29 cellular contexts compared by ENCODE assay signal in the genomic region with DNA sequence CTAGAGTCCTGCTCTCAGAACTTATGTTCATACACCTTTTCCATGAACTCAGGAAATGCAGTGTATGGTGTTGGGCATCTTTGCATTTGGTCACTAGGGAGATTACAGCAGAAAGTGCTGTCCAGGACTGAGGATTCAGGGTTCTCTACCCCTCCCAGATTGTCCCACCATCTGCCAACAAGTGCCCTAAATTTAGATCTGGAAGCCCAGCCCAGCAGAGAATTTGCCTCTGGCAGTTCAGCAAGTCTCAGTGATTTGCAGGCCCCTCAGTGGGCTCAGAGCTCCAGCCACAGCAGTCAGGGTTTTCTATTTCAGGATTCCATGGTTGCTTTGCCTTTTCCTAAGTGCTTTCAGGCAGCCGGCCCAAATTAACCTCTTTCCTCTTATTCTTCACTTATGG. TPM values are rescaled to one million over a fixed set of nuclear protein-coding genes. Genes with fewer than 3 reads are reported as not detected.
DNase-seq lines count a peak whose midpoint lies in the region; ATAC-seq and TF ChIP-seq lines count a peak whose summit lies in the region.
"Had no signal": no experiment of that assay in that cellular context is flagged by ENCODE, and none has a peak within 500 bp of the region (broad histone marks: within the 10 kb centered on the region; RNA-seq: fewer than 3 reads in every experiment).

No MANE protein-coding gene starts in this region.

- peak; percentile 62 for DNase-seq in DMS 273 (lab: John Stamatoyannopoulos, UW; ENCODE audit: unreplicated experiment)
- DNase-seq in WTC11 (ENCODE audit: low spot score): no peak
- DNase-seq in Right ventricle myocardium superior: no peak
- no peak for DNase-seq in naive B cell
- DNase-seq in colonic mucosa: no peak
- no peak for DNase-seq in sigmoid colon
- no peak for DNase-seq in nephron progenitor cell
- DNase-seq: BE2C, EL, erythroblast, hippocampal formation, immature natural killer cell, left lung, MM.1S, NCI-H1436 treated with DMSO at 0.1 percent for 48 hours, NCI-H2107, NCI-H446 treated with DMSO at 0.1 percent for 48 hours, T-helper 9 cell had no signal

- H3K9me3 Mint-ChIP-seq in WTC11 (peaks cover 16% of the 10 kb centered on the region), naive B cell (peaks cover 0 to 5% (median 0%) of the 10 kb centered on the region in 7 donors), nephron progenitor cell (peaks cover 10% of the 10 kb centered on the region)
- H3K9me3 Mint-ChIP-seq: immature natural killer cell; mesothelial cell of epicardium; natural killer cell treated with Interleukin-12 subunit alpha and Interleukin-12 subunit beta and Interleukin-15 and Interleukin-18, amount 100 ng/mL, for 72 hours had no signal

- peaks cover 35% of the 10 kb centered on the region for H3K36me3 Mint-ChIP-seq in WTC11
- H3K36me3 Mint-ChIP-seq in naive B cell: peaks cover 7 to 15% of the 10 kb centered on the region in 2 donors
- peaks cover 44% of the 10 kb centered on the region for H3K36me3 Mint-ChIP-seq in nephron progenitor cell (ENCODE audit: low read depth)

- TF ChIP-seq POLR2A in sigmoid colon (IDR thresholded peaks at IDR 0.05): no peak

- H3K36me3 ChIP-seq in colonic mucosa: no peaks in the 10 kb centered on the region
- H3K36me3 ChIP-seq in sigmoid colon: peaks cover 0 to 33% (median 19%) of the 10 kb centered on the region in 4 donors
- H3K36me3 ChIP-seq: prostate gland had no signal

- H3K4me1 ChIP-seq in colonic mucosa (no peaks in the 10 kb centered on the region), sigmoid colon (peaks cover 0 to 18% (median 5%) of the 10 kb centered on the region in 4 donors)
- H3K4me1 ChIP-seq: BE2C, left lung, prostate gland had no signal

- TF ChIP-seq CTCF in WTC11 (IDR thresholded peaks at IDR 0.05) (no peak), colonic mucosa (IDR thresholded peaks at IDR 0.05) (no peak), sigmoid colon (IDR thresholded peaks at IDR 0.05) (no peak), nephron progenitor cell (IDR thresholded peaks at IDR 0.05) (no peak)

- 79 to 90% methylated on average over 1 of the region's 1 CpG for WGBS in sigmoid colon, 2 donors

- H3K4me1 Mint-ChIP-seq in WTC11 (peaks cover 59% of the 10 kb centered on the region), naive B cell (peaks cover 46 to 69% (median 59%) of the 10 kb centered on the region in 3 donors), nephron progenitor cell (peaks cover 16% of the 10 kb centered on the region)
- H3K4me1 Mint-ChIP-seq: immature natural killer cell, mesothelial cell of epicardium had no signal

- H3K27ac Mint-ChIP-seq in WTC11 (peak overlapping the region; percentile 91; the same call in 1 of the 2 replicates), naive B cell (peak overlapping the region in 5 of 6 donors; percentile 43 to 94 (median 84)), nephron progenitor cell (no peak overlapping the region)
- H3K27ac Mint-ChIP-seq: activated naive CD4-positive, alpha-beta T cell treated with anti-CD3 and anti-CD28 coated beads, Interleukin-2, amount 50 U/mL, for 72 hours; mesothelial cell of epicardium had no signal

- H3K4me3 Mint-ChIP-seq in WTC11 (no peak overlapping the region), naive B cell (peak overlapping the region in 3 of 8 donors; percentile 15 to 78 (median 47)), nephron progenitor cell (no peak overlapping the region)
- H3K4me3 Mint-ChIP-seq: immature natural killer cell; mesothelial cell of epicardium; natural killer cell treated with Interleukin-12 subunit alpha and Interleukin-12 subunit beta and Interleukin-15 and Interleukin-18, amount 100 ng/mL, for 72 hours had no signal

- POLR2A ChIA-PET in WTC11 (lab: Charles Lee): no interaction called here

- H3K27me3 Mint-ChIP-seq in WTC11 (ENCODE audit: low read depth): no peaks in the 10 kb centered on the region
- H3K27me3 Mint-ChIP-seq in naive B cell: no peaks in the 10 kb centered on the region
- peaks cover 3% of the 10 kb centered on the region for H3K27me3 Mint-ChIP-seq in nephron progenitor cell (ENCODE audit: low read depth, poor library complexity)
- H3K27me3 Mint-ChIP-seq: natural killer cell treated with Interleukin-12 subunit alpha and Interleukin-12 subunit beta and Interleukin-15 and Interleukin-18, amount 100 ng/mL, for 72 hours had no signal

- intact Hi-C loops in Right ventricle myocardium superior (cut with DNase I) (no loop called here), colonic mucosa (cut with DNase I) (no loop called here), sigmoid colon (cut with DNase I) (no loop called here)

- CTCF ChIA-PET in WTC11 (lab: Charles Lee): no interaction called here

- no peak for ATAC-seq in WTC11
- peak; percentile 70 for ATAC-seq in Right ventricle myocardium superior (ENCODE audit: poor library complexity)
- ATAC-seq in naive B cell (ENCODE audit: low read depth in 2 of 2): no peak
- no peak for ATAC-seq in GM21390 (IDR thresholded peaks at IDR 0.05; ENCODE audit: unreplicated experiment)
- ATAC-seq: activated naive CD4-positive, alpha-beta T cell treated with anti-CD3 and anti-CD28 coated beads, Interleukin-2, amount 50 U/mL, for 72 hours; K562; left lung; natural killer cell treated with Interleukin-12 subunit alpha and Interleukin-12 subunit beta and Interleukin-15 and Interleukin-18, amount 100 ng/mL, for 72 hours had no signal

- H3K27ac ChIP-seq in colonic mucosa: no peak overlapping the region
- H3K27ac ChIP-seq in sigmoid colon: peak overlapping the region in 1 of 4 donors; percentile 8
- H3K27ac ChIP-seq: left lung, prostate gland had no signal

- no peak for TF ChIP-seq EP300 in sigmoid colon (IDR thresholded peaks at IDR 0.05)

- H3K4me3 ChIP-seq in colonic mucosa (no peak overlapping the region), sigmoid colon (no peak overlapping the region)
- H3K4me3 ChIP-seq: K562, left lung, prostate gland had no signal

- no peak overlapping the region for H3K9ac ChIP-seq in colonic mucosa (ENCODE audit: low read depth in 2 of 2, low read length in 2 of 2)

- H3K9me3 ChIP-seq in colonic mucosa (no peaks in the 10 kb centered on the region), sigmoid colon (no peaks in the 10 kb centered on the region)
- H3K9me3 ChIP-seq: BE2C, prostate gland had no signal

- no peaks in the 10 kb centered on the region for H3K27me3 ChIP-seq in colonic mucosa
- H3K27me3 ChIP-seq in sigmoid colon: no peaks in the 10 kb centered on the region
- H3K27me3 ChIP-seq: BE2C, left lung had no signal

TF ChIP-seq in WTC11, 78 proteins besides CTCF, POLR2A, EP300 and RAD21 (continues in another document):
- TF ChIP-seq HMGA2 (CRISPR knock-in tag; IDR thresholded peaks at IDR 0.05): no peak
- TF ChIP-seq IRF2 (CRISPR knock-in tag; IDR thresholded peaks at IDR 0.05; ENCODE audit: borderline replicate concordance, low read depth): no peak
- no peak for TF ChIP-seq MYBL2 (CRISPR knock-in tag; IDR thresholded peaks at IDR 0.05)
- no peak for TF ChIP-seq ZNF219 (CRISPR knock-in tag; IDR thresholded peaks at IDR 0.05; ENCODE audit: borderline replicate concordance)
- no peak for TF ChIP-seq SOX15 (CRISPR knock-in tag; IDR thresholded peaks at IDR 0.05)
- TF ChIP-seq ELF4 (CRISPR knock-in tag; IDR thresholded peaks at IDR 0.05; ENCODE audit: low read depth): no peak
- TF ChIP-seq, protein P1, sequence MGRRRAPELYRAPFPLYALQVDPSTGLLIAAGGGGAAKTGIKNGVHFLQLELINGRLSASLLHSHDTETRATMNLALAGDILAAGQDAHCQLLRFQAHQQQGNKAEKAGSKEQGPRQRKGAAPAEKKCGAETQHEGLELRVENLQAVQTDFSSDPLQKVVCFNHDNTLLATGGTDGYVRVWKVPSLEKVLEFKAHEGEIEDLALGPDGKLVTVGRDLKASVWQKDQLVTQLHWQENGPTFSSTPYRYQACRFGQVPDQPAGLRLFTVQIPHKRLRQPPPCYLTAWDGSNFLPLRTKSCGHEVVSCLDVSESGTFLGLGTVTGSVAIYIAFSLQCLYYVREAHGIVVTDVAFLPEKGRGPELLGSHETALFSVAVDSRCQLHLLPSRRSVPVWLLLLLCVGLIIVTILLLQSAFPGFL (CRISPR knock-in tag; IDR thresholded peaks at IDR 0.05; ENCODE audit: borderline replicate concordance): no peak
- TF ChIP-seq, protein P2, sequence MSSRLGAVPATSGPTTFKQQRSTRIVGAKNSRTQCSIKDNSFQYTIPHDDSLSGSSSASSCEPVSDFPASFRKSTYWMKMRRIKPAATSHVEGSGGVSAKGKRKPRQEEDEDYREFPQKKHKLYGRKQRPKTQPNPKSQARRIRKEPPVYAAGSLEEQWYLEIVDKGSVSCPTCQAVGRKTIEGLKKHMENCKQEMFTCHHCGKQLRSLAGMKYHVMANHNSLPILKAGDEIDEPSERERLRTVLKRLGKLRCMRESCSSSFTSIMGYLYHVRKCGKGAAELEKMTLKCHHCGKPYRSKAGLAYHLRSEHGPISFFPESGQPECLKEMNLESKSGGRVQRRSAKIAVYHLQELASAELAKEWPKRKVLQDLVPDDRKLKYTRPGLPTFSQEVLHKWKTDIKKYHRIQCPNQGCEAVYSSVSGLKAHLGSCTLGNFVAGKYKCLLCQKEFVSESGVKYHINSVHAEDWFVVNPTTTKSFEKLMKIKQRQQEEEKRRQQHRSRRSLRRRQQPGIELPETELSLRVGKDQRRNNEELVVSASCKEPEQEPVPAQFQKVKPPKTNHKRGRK (CRISPR knock-in tag; IDR thresholded peaks at IDR 0.05; ENCODE audit: borderline replicate concordance): no peak

RNA-seq across cellular contexts. Expression of a gene that starts 23.4 kb away (rescaled TPM):
- total RNA-seq in WTC11 (2021): 9.6 to 14.8 TPM (median 11.5 TPM) in 3 replicates
- total RNA-seq in Right ventricle myocardium superior: 1.1 TPM
- polyA plus RNA-seq in naive B cell (ENCODE audit: low read depth in 6 of 6): 10 to 100 TPM; 24.1 to 53.3 (median 37.7) TPM
- total RNA-seq in colonic mucosa: 1 to 10 TPM; 4.7 to 5.5 TPM
- total RNA-seq in sigmoid colon: not detected
- polyA plus RNA-seq in sigmoid colon: 10 to 100 TPM in 1 of 3 donors, 1 to 10 TPM in 2; 6.1 to 21.0 (median 9.7) TPM
- total RNA-seq: A673; activated naive CD4-positive, alpha-beta T cell treated with anti-CD3 and anti-CD28 coated beads, Interleukin-2, amount 50 U/mL, for 72 hours; chondrocyte; fibroblast of villous mesenchyme; natural killer cell treated with Interleukin-12 subunit alpha and Interleukin-12 subunit beta and Interleukin-15 and Interleukin-18, amount 100 ng/mL, for 72 hours; skeletal muscle tissue had no signal

RNA-seq across cellular contexts. Expression of a gene that starts 41.2 kb away (rescaled TPM):
- total RNA-seq in WTC11 (2021) (42.1 to 51.7 TPM (median 51.6 TPM) in 3 replicates), Right ventricle myocardium superior (34.3 TPM), colonic mucosa (10 to 100 TPM; 13.4 to 16.5 TPM), sigmoid colon (10 to 100 TPM in 2 of 4 donors, 1 to 10 TPM in 2; 5.4 to 21.6 (median 9.3) TPM)
- polyA plus RNA-seq in naive B cell (ENCODE audit: low read depth in 6 of 6) (1 to 10 TPM in 1 of 6 donors, under 1 TPM in 4, not detected in 1; 0.34 to 1.5 (median 0.45) TPM), sigmoid colon (10 to 100 TPM in 1 of 3 donors, 1 to 10 TPM in 2; 1.8 to 13.9 (median 2.3) TPM)

RNA-seq across cellular contexts. Expression of a gene that starts 53.6 kb away (rescaled TPM):
- total RNA-seq in WTC11 (2021) (6.9 to 7.1 TPM (median 7.0 TPM) in 3 replicates), Right ventricle myocardium superior (0.11 TPM), colonic mucosa (under 1 TPM; 0.24 to 0.94 TPM), sigmoid colon (1 to 10 TPM in 1 of 4 donors, under 1 TPM in 2, not detected in 1; 0.54 to 4.4 (median 0.71) TPM)
- polyA plus RNA-seq in naive B cell (ENCODE audit: low read depth in 6 of 6) (not detected), sigmoid colon (under 1 TPM in 1 of 3 donors, not detected in 2; 0.58 TPM)
- total RNA-seq: astrocyte, fibroblast of villous mesenchyme had no signal
- polyA plus RNA-seq: immature natural killer cell had no signal
